In genomic region chr9:127852829-127853228, GRCh38 we compare ENCODE assay signal across 11 cellular contexts. TPM values are rescaled to one million over a fixed set of nuclear protein-coding genes. Genes with fewer than 3 reads are reported as not detected.
DNase-seq lines count a peak whose midpoint lies in the region; ATAC-seq and TF ChIP-seq lines count a peak whose summit lies in the region.
"Had no signal": no experiment of that assay in that cellular context is flagged by ENCODE, and none has a peak within 500 bp of the region (broad histone marks: within the 10 kb centered on the region; RNA-seq: fewer than 3 reads in every experiment).

No MANE protein-coding gene starts in this region.

- intact Hi-C loops in CD4-positive, alpha-beta T cell (cut with DNase I, micrococcal nuclease), result loop anchor here in 1 of 2 experiments (5.0 kb wide), 1 partner anchor 46 kb away; no protein-coding TSS in a partner anchor
- intact Hi-C loops in gastrocnemius medialis (cut with DNase I; ENCODE audit: low total_unique reads), result no loop called here

- DNase-seq in CD4-positive, alpha-beta T cell, result no peak
- no peak for DNase-seq in activated CD4-positive, alpha-beta memory T cell treated with anti-CD3 and anti-CD28 coated beads, Interleukin-2, amount 10 ng/mL, durations not matched to agents 7 days and 5 days
- DNase-seq in fibroblast of mammary gland (ENCODE audit: low read depth) (no peak), gastrocnemius medialis (no peak), omental fat pad (ENCODE audit: low spot score) (no peak), cortex of kidney (lab: John Stamatoyannopoulos, UW) (no peak), CD1c-positive myeloid dendritic cell (ENCODE audit: extremely low spot score) (no peak)
- DNase-seq: cerebellar nuclear complex; GDM1; NK-92 treated with Interleukin-12 subunit alpha and Interleukin-12 subunit beta, amount 100 ng/mL, for 24 hours had no signal

- peak overlapping the region; percentile 59 for H3K27ac Mint-ChIP-seq in CD4-positive, alpha-beta T cell
- H3K27ac Mint-ChIP-seq in activated CD4-positive, alpha-beta memory T cell treated with anti-CD3 and anti-CD28 coated beads, Interleukin-2, amount 10 ng/mL, durations not matched to agents 7 days and 5 days, result no peak overlapping the region

- TF ChIP-seq CTCF in CD4-positive, alpha-beta T cell (IDR thresholded peaks at IDR 0.05), result no peak
- no peak for TF ChIP-seq CTCF in fibroblast of mammary gland (conservative IDR thresholded peaks at IDR 0.05; ENCODE audit: control insufficient read depth, insufficient read depth, low read depth, low read length)
- no peak for TF ChIP-seq CTCF in gastrocnemius medialis (IDR thresholded peaks at IDR 0.05 in 4 of 5, conservative IDR thresholded peaks at IDR 0.05 in 1 of 5)
- TF ChIP-seq CTCF in omental fat pad (IDR thresholded peaks at IDR 0.05), result no peak

- no peaks in the 10 kb centered on the region for H3K27me3 ChIP-seq in CD4-positive, alpha-beta T cell (ENCODE audit: control insufficient read depth, insufficient read depth, low read length)
- H3K27me3 ChIP-seq in gastrocnemius medialis, result no peaks in the 10 kb centered on the region

- peaks cover 8 to 10% of the 10 kb centered on the region in 2 donors for H3K4me1 ChIP-seq in gastrocnemius medialis

- CTCF ChIA-PET in CD4-positive, alpha-beta T cell (lab: Charles Lee), result interaction anchor here (1.5 kb wide), 1 partner anchor 17 kb away, joined by 6 read pairs; no protein-coding TSS in a partner anchor
- CTCF ChIA-PET in activated CD4-positive, alpha-beta memory T cell treated with anti-CD3 and anti-CD28 coated beads, Interleukin-2, amount 10 ng/mL, durations not matched to agents 7 days and 5 days (lab: Charles Lee), result interaction anchor here (1.1 to 1.7 kb wide), 2 partner anchors 17 to 69 kb away, joined by 3 to 8 read pairs; no protein-coding TSS in a partner anchor

- H3K4me3 Mint-ChIP-seq in CD4-positive, alpha-beta T cell, result peak overlapping the region; percentile 27
- peak overlapping the region; percentile 24 for H3K4me3 Mint-ChIP-seq in activated CD4-positive, alpha-beta memory T cell treated with anti-CD3 and anti-CD28 coated beads, Interleukin-2, amount 10 ng/mL, durations not matched to agents 7 days and 5 days

- no peaks in the 10 kb centered on the region for H3K27me3 Mint-ChIP-seq in CD4-positive, alpha-beta T cell
- H3K27me3 Mint-ChIP-seq in activated CD4-positive, alpha-beta memory T cell treated with anti-CD3 and anti-CD28 coated beads, Interleukin-2, amount 10 ng/mL, durations not matched to agents 7 days and 5 days, result no peaks in the 10 kb centered on the region

- no peak for TF ChIP-seq POLR2A in gastrocnemius medialis (IDR thresholded peaks at IDR 0.05)

- peaks cover 8% of the 10 kb centered on the region for H3K9me3 Mint-ChIP-seq in CD4-positive, alpha-beta T cell
- H3K9me3 Mint-ChIP-seq in activated CD4-positive, alpha-beta memory T cell treated with anti-CD3 and anti-CD28 coated beads, Interleukin-2, amount 10 ng/mL, durations not matched to agents 7 days and 5 days, result peaks cover 19% of the 10 kb centered on the region

- H3K36me3 ChIP-seq in gastrocnemius medialis, result no peaks in the 10 kb centered on the region

- in situ Hi-C loops in gastrocnemius medialis (cut with MboI; ENCODE audit: low sequenced_read_pairs in 4 of 4), result no loop called here

- H3K9me3 ChIP-seq in CD4-positive, alpha-beta T cell (ENCODE audit: control insufficient read depth, low read length), result peaks cover 15% of the 10 kb centered on the region
- H3K9me3 ChIP-seq in gastrocnemius medialis, result no peaks in the 10 kb centered on the region

- H3K36me3 Mint-ChIP-seq in CD4-positive, alpha-beta T cell (ENCODE audit: low read depth), result peaks cover 16% of the 10 kb centered on the region
- H3K36me3 Mint-ChIP-seq in activated CD4-positive, alpha-beta memory T cell treated with anti-CD3 and anti-CD28 coated beads, Interleukin-2, amount 10 ng/mL, durations not matched to agents 7 days and 5 days (ENCODE audit: low read depth), result peaks cover 25% of the 10 kb centered on the region

- POLR2A ChIA-PET in CD4-positive, alpha-beta T cell (lab: Charles Lee), result interaction anchor here (1.2 to 2.7 kb wide), 3 partner anchors 9 to 67 kb away, joined by 3 to 8 read pairs (median 8); partner anchors contain the start of gene CDK9
- POLR2A ChIA-PET in activated CD4-positive, alpha-beta memory T cell treated with anti-CD3 and anti-CD28 coated beads, Interleukin-2, amount 10 ng/mL, durations not matched to agents 7 days and 5 days (lab: Charles Lee), result interaction anchor here (1.3 to 2.2 kb wide), 2 partner anchors 67 to 118 kb away, joined by 3 to 7 read pairs; partner anchors contain the start of genes CDK9 and TOR2A

- peaks cover 37% of the 10 kb centered on the region for H3K4me1 Mint-ChIP-seq in CD4-positive, alpha-beta T cell (ENCODE audit: low read depth)
- peaks cover 25% of the 10 kb centered on the region for H3K4me1 Mint-ChIP-seq in activated CD4-positive, alpha-beta memory T cell treated with anti-CD3 and anti-CD28 coated beads, Interleukin-2, amount 10 ng/mL, durations not matched to agents 7 days and 5 days

- H3K27ac ChIP-seq in CD4-positive, alpha-beta T cell (ENCODE audit: low read depth, low read length), result no peak overlapping the region
- H3K27ac ChIP-seq in gastrocnemius medialis, result peak overlapping the region in 3 of 4 donors; percentile 69 to 80 (median 78)

- H3K4me3 ChIP-seq in fibroblast of mammary gland (ENCODE audit: control insufficient read depth, low read depth, low read length), result peak overlapping the region; percentile 78
- H3K4me3 ChIP-seq in gastrocnemius medialis, result peak overlapping the region; percentile 63 to 73 (median 66)

- ATAC-seq in CD4-positive, alpha-beta T cell (ENCODE audit: poor library complexity), result no peak
- ATAC-seq in gastrocnemius medialis, result no peak
- no peak for ATAC-seq in omental fat pad (ENCODE audit: low FRiP score)
- ATAC-seq in GM21423 (IDR thresholded peaks at IDR 0.05; ENCODE audit: unreplicated experiment), result no peak

RNA-seq across cellular contexts. Expression of gene ENG, which starts 1.6 kb away (rescaled TPM):
- total RNA-seq in CD4-positive, alpha-beta T cell, result 1 to 10 TPM; 2.5 to 2.6 TPM
- total RNA-seq in activated CD4-positive, alpha-beta memory T cell treated with anti-CD3 and anti-CD28 coated beads, Interleukin-2, amount 10 ng/mL, durations not matched to agents 7 days and 5 days, result 10 to 100 TPM; 13.1 to 14.1 TPM
- 10 to 100 TPM; 27.4 to 49.8 (median 32.6) TPM for total RNA-seq in gastrocnemius medialis
- 100 to 1,000 TPM in 2 of 4 donors, 10 to 100 TPM in 2; 34.3 to 200 (median 120) TPM for total RNA-seq in omental fat pad

RNA-seq across cellular contexts. Expression of gene AK1, which starts 24.6 kb away (rescaled TPM):
- total RNA-seq in CD4-positive, alpha-beta T cell, result 10 to 100 TPM; 46.7 to 52.6 TPM
- total RNA-seq in activated CD4-positive, alpha-beta memory T cell treated with anti-CD3 and anti-CD28 coated beads, Interleukin-2, amount 10 ng/mL, durations not matched to agents 7 days and 5 days, result 10 to 100 TPM; 80.9 to 81.9 TPM
- total RNA-seq in gastrocnemius medialis (100 to 1,000 TPM; 240 to 489 (median 359) TPM), omental fat pad (10 to 100 TPM; 28.5 to 93.4 (median 54.1) TPM)

RNA-seq across cellular contexts. Expression of gene ST6GALNAC6, which starts 46.6 kb away (rescaled TPM):
- 10 to 100 TPM; 93.1 to 97.5 TPM for total RNA-seq in CD4-positive, alpha-beta T cell
- 100 to 1,000 TPM; 141 to 146 TPM for total RNA-seq in activated CD4-positive, alpha-beta memory T cell treated with anti-CD3 and anti-CD28 coated beads, Interleukin-2, amount 10 ng/mL, durations not matched to agents 7 days and 5 days
- total RNA-seq in gastrocnemius medialis (10 to 100 TPM; 46.7 to 69.3 (median 56.9) TPM), omental fat pad (100 to 1,000 TPM; 138 to 213 (median 155) TPM)

RNA-seq across cellular contexts. Expression of gene FPGS, which starts 50.1 kb away (rescaled TPM):
- 10 to 100 TPM; 58.0 to 66.6 TPM for total RNA-seq in CD4-positive, alpha-beta T cell
- 10 to 100 TPM; 65.6 to 65.8 TPM for total RNA-seq in activated CD4-positive, alpha-beta memory T cell treated with anti-CD3 and anti-CD28 coated beads, Interleukin-2, amount 10 ng/mL, durations not matched to agents 7 days and 5 days
- total RNA-seq in gastrocnemius medialis, result 10 to 100 TPM; 36.4 to 87.6 (median 47.7) TPM
- total RNA-seq in omental fat pad, result 100 to 1,000 TPM in 2 of 4 donors, 10 to 100 TPM in 2; 87.1 to 167 (median 99.5) TPM
